Comparison of ENCODE assay signal across 11 cellular contexts in the genomic region with DNA sequence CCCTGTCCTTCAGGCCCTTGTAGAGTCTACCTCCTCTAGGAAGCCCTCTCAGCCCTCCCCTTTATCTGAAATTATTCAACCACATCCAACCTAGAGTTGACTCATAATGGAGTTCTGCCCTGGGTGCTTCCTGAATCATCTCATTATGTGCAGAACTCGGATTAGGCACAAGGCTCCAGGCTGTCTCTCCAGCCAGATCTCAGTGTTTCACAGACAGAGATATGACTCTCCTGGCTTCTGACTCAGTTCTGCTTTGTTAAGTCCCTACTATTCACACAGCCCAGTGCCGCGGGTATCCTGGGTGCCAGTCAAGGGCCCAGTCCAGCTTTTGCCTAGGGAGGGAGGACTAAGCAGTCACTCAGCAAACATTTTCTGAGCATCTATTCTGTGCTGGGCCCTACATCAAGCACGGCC. TPM values are rescaled to one million over a fixed set of nuclear protein-coding genes. Genes with fewer than 3 reads are reported as not detected.
A peak's percentile ranks its signal among the peaks of the same experiment; 100 is the strongest.
DNase-seq lines count a peak whose midpoint lies in the region; ATAC-seq and TF ChIP-seq lines count a peak whose summit lies in the region.
"Had no signal": no experiment of that assay in that cellular context is flagged by ENCODE, and none has a peak within 500 bp of the region (broad histone marks: within the 10 kb centered on the region; RNA-seq: fewer than 3 reads in every experiment).

No MANE protein-coding gene starts in this region.

- ATAC-seq in HG03432 (IDR thresholded peaks at IDR 0.05; ENCODE audit: unreplicated experiment) (peak; percentile 42), left ventricle myocardium superior (no peak)

- intact Hi-C loops in left ventricle myocardium superior (cut with micrococcal nuclease): no loop called here

- H3K4me1 ChIP-seq in ACC112 (ENCODE audit: control insufficient read depth, insufficient read depth, low read length, unreplicated experiment): peaks cover 45% of the 10 kb centered on the region

- H3K27ac ChIP-seq in ACC112 (ENCODE audit: low read depth, low read length): peak overlapping the region; percentile 65
- H3K27ac ChIP-seq: BLaER1 had no signal

- no peak for TF ChIP-seq CTCF in foreskin fibroblast (IDR thresholded peaks at IDR 0.05; ENCODE audit: low read depth, low read length)

- DNase-seq in SW480 (ENCODE audit: low spot score) (peak; percentile 27), foreskin fibroblast (peak; percentile 79 to 85), DMS 273 treated with DMSO at 0.1 percent for 48 hours (lab: John Stamatoyannopoulos, UW) (no peak), SKM-1 treated with dmso at 0.1 percent for 144 hours (lab: John Stamatoyannopoulos, UW; ENCODE audit: unreplicated experiment) (no peak), NCI-H526 (lab: John Stamatoyannopoulos, UW) (no peak), left ventricle myocardium superior (no peak)
- DNase-seq: NCI-H1694 had no signal

- no peaks in the 10 kb centered on the region for H3K79me2 ChIP-seq in ACC112 (ENCODE audit: control insufficient read depth, insufficient read depth, low read length, unreplicated experiment)

- H3K4me3 ChIP-seq in ACC112 (ENCODE audit: low read depth, low read length) (no peak overlapping the region), foreskin fibroblast (ENCODE audit: low read depth in 1 of 2, low read length in 2 of 2) (no peak overlapping the region)
- H3K4me3 ChIP-seq: BLaER1 had no signal

- H2AFZ ChIP-seq in ACC112 (ENCODE audit: low read length, unreplicated experiment): no peak overlapping the region

- no peaks in the 10 kb centered on the region for H3K36me3 ChIP-seq in ACC112 (ENCODE audit: insufficient read depth, low read length)
- H3K36me3 ChIP-seq: BLaER1 had no signal

- H3K27me3 ChIP-seq in ACC112 (ENCODE audit: insufficient read depth, low read length): no peaks in the 10 kb centered on the region
- H3K27me3 ChIP-seq: BLaER1 had no signal

RNA-seq across cellular contexts. Expression of a gene that starts 9.3 kb away (rescaled TPM):
- total RNA-seq in left ventricle myocardium superior: not detected

RNA-seq across cellular contexts. Expression of a gene that starts 19.8 kb away (rescaled TPM):
- total RNA-seq in left ventricle myocardium superior: 11.1 TPM
- total RNA-seq: progenitor cell of endocrine pancreas had no signal

RNA-seq across cellular contexts. Expression of a gene that starts 42.8 kb away (rescaled TPM):
- total RNA-seq in left ventricle myocardium superior: not detected

Comparison
In these comparisons a context has a peak if more than half of its experiments do, and no peak if none do; other contexts are left out.
1. DNase-seq: peak in SW480 (single experiment) and foreskin fibroblast (2 of 2); none in DMS 273 treated with DMSO at 0.1 percent for 48 hours (single experiment), SKM-1 treated with dmso at 0.1 percent for 144 hours (single experiment), NCI-H526 (0 of 2) and left ventricle myocardium superior (single experiment).